ENCODE assay signal across 20 cellular contexts in the genomic region with DNA sequence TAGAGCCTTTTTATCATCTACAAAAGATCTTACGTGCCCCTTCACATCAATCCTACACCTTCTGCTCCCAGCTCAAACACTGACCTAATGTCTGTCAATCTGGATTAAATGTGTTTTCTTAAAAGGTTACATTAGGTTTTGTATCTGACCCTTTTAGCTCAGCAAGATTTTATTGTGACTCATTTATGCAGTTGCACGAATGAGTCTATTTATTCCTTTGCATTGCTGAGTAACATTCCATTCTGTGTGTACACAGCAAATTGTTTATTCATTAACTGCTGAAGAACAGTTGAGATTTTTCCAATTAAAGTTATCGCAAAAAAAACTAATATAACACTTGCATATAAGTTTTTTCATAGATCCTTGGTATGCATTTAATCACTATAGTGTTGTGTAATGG.
"Had no signal": no experiment of that assay in that cellular context is flagged by ENCODE, and none has a peak within 500 bp of the region (broad histone marks: within the 10 kb centered on the region; RNA-seq: fewer than 3 reads in every experiment).

No MANE protein-coding gene starts in this region.

- H3K9me2 ChIP-seq: SK-N-SH had no signal

- H3K9me3 ChIP-seq: SK-N-SH had no signal

- ATAC-seq: K562, Panc1 had no signal

- FAIRE-seq: HTR-8/SVneo, K562 had no signal

- H3K27ac ChIP-seq: HL-60, KMS-11, RWPE1 had no signal

- DNase-seq: Kasumi-1, MM.1S, NCI-H1092 treated with DMSO at 0.1 percent for 48 hours, NCI-H1436, NCI-H187, NCI-H2029, NCI-H2081 treated with DMSO at 0.1 percent for 48 hours, NCI-H345, NCI-H446 treated with DMSO at 0.1 percent for 48 hours, NCI-H510A treated with DMSO at 0.1 percent for 48 hours, NCI-H526, SHP77, SK-N-SH, SW 1271 had no signal

- H3K4me3 ChIP-seq: K562 had no signal

- H3K4me2 ChIP-seq: KMS-11, SK-N-SH had no signal

- H3K9ac ChIP-seq: KMS-11, SK-N-SH had no signal
